8 cellular contexts compared by ENCODE assay signal in the genomic region with DNA sequence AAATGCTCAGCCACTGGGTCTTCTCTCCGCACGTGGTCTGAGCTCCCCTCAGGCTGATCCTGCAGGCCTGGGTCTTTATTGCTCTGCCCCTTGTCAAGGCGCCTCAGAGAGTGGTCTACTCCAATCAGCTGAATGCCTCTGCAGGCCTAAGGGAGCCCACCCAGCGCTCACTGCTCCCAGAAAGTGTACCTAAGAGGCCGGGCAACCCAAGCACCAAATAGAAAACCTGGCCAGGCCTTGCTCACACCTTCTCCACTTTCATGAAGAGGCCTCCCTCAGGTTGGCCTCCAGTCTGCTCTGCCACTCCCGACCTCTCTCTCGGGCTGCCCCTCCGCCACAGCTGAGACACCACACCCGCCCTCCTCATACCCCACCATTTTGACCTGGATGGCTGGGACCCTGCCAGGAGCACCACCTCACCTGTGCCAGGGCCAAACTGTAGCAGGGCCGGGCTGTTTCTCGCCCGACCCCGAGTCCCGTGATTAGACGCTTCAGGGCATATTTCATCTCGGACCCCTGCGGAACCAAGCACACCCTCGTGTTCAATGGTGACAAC. TPM values are rescaled to one million over a fixed set of nuclear protein-coding genes. Genes with fewer than 3 reads are reported as not detected.
A peak's percentile ranks its signal among the peaks of the same experiment; 100 is the strongest.
DNase-seq lines count a peak whose midpoint lies in the region; ATAC-seq, FAIRE-seq and TF ChIP-seq lines count a peak whose summit lies in the region.

No MANE protein-coding gene starts in this region.

- H3K27ac Mint-ChIP-seq in T-helper 2 cell treated with Interferon-gamma antibody and Interleukin-4, amounts not matched to agents 5 μg/mL and 100 μg/mL, for 36 hours, result peak overlapping the region; percentile 93
- peak overlapping the region; percentile 92 for H3K27ac Mint-ChIP-seq in activated naive CD8-positive, alpha-beta T cell

- intact Hi-C loops in kidney (cut with DNase I), result no loop called here

- peaks cover 35% of the 10 kb centered on the region for H3K36me3 Mint-ChIP-seq in T-helper 2 cell treated with Interferon-gamma antibody and Interleukin-4, amounts not matched to agents 5 μg/mL and 100 μg/mL, for 36 hours (ENCODE audit: low read depth)
- peaks cover 8% of the 10 kb centered on the region for H3K36me3 Mint-ChIP-seq in activated naive CD8-positive, alpha-beta T cell

- no peak for DNase-seq in T-helper 2 cell treated with Interferon-gamma antibody and Interleukin-4, amounts not matched to agents 5 μg/mL and 100 μg/mL, for 36 hours (ENCODE audit: low spot score)
- no peak for DNase-seq in T-helper 2 cell
- DNase-seq in kidney, result peak; percentile 82
- no peak for DNase-seq in NOMO-1 treated with DMSO at 0.1 percent for 48 hours (lab: John Stamatoyannopoulos, UW; ENCODE audit: unreplicated experiment)
- DNase-seq in left lobe of liver (ENCODE audit: low spot score), result no peak
- DNase-seq in NCI-H1105 (lab: John Stamatoyannopoulos, UW), result no peak

- no peak for FAIRE-seq in kidney (lab: Jason Lieb, UNC)

- TF ChIP-seq CTCF in kidney (IDR thresholded peaks at IDR 0.05; ENCODE audit: borderline replicate concordance, extremely low read depth, insufficient read depth), result no peak

- peaks cover 14 to 22% of the 10 kb centered on the region in 2 donors for H3K4me1 ChIP-seq in kidney (ENCODE audit: control insufficient read depth in 1 of 2, insufficient read depth in 1 of 2, low read depth in 1 of 2, low read length in 2 of 2)

- no peak for ATAC-seq in left lobe of liver

- H3K9ac ChIP-seq in kidney (ENCODE audit: low read length in 2 of 2), result peak overlapping the region in 1 of 2 donors; percentile 73

- H3K36me3 ChIP-seq in kidney (ENCODE audit: control insufficient read depth in 1 of 2, insufficient read depth in 2 of 2, low read length in 2 of 2), result peaks cover 3 to 13% of the 10 kb centered on the region in 2 donors

- H3K4me3 ChIP-seq in kidney (ENCODE audit: low read length in 2 of 2), result peak overlapping the region; percentile 68 to 93

- H3K27ac ChIP-seq in kidney (ENCODE audit: low read depth in 2 of 2, low read length in 2 of 2) (no peak overlapping the region), temporal lobe (ENCODE audit: low read depth, low read length) (peak overlapping the region; percentile 86)

- H3K4me1 Mint-ChIP-seq in T-helper 2 cell treated with Interferon-gamma antibody and Interleukin-4, amounts not matched to agents 5 μg/mL and 100 μg/mL, for 36 hours (ENCODE audit: low read depth), result peaks cover 20% of the 10 kb centered on the region
- H3K4me1 Mint-ChIP-seq in activated naive CD8-positive, alpha-beta T cell (ENCODE audit: low read depth), result peaks cover 22% of the 10 kb centered on the region

- H3K27me3 Mint-ChIP-seq in T-helper 2 cell treated with Interferon-gamma antibody and Interleukin-4, amounts not matched to agents 5 μg/mL and 100 μg/mL, for 36 hours (ENCODE audit: low read depth), result no peaks in the 10 kb centered on the region
- no peaks in the 10 kb centered on the region for H3K27me3 Mint-ChIP-seq in activated naive CD8-positive, alpha-beta T cell

- H3K9me3 Mint-ChIP-seq in T-helper 2 cell treated with Interferon-gamma antibody and Interleukin-4, amounts not matched to agents 5 μg/mL and 100 μg/mL, for 36 hours, result no peaks in the 10 kb centered on the region
- no peaks in the 10 kb centered on the region for H3K9me3 Mint-ChIP-seq in activated naive CD8-positive, alpha-beta T cell (ENCODE audit: low read depth)

- H3K4me3 Mint-ChIP-seq in T-helper 2 cell treated with Interferon-gamma antibody and Interleukin-4, amounts not matched to agents 5 μg/mL and 100 μg/mL, for 36 hours, result peak overlapping the region; percentile 92
- H3K4me3 Mint-ChIP-seq in activated naive CD8-positive, alpha-beta T cell, result peak overlapping the region; percentile 95

- no peaks in the 10 kb centered on the region for H3K9me3 ChIP-seq in kidney (ENCODE audit: control insufficient read depth in 1 of 2, low read length in 2 of 2)

RNA-seq across cellular contexts. Expression of gene MYBBP1A, which starts 0.7 kb away (rescaled TPM):
- total RNA-seq in kidney, result 51.6 TPM
- polyA plus RNA-seq in kidney (ENCODE audit: insufficient read depth, low read depth, low replicate concordance), result 11.9 TPM
- 16.2 TPM for total RNA-seq in temporal lobe
- total RNA-seq in left lobe of liver, result 18.5 TPM

RNA-seq across cellular contexts. Expression of gene GGT6, which starts 5.9 kb away (rescaled TPM):
- total RNA-seq in kidney (16.8 TPM), temporal lobe (not detected), left lobe of liver (0.35 TPM)
- polyA plus RNA-seq in kidney (ENCODE audit: insufficient read depth, low read depth, low replicate concordance), result 51.4 TPM

RNA-seq across cellular contexts. Expression of gene SMTNL2, which starts 29.8 kb away (rescaled TPM):
- total RNA-seq in kidney, result 25.6 TPM
- 58.1 TPM for polyA plus RNA-seq in kidney (ENCODE audit: insufficient read depth, low read depth, low replicate concordance)
- total RNA-seq in temporal lobe, result 2.5 TPM
- not detected for total RNA-seq in left lobe of liver

RNA-seq across cellular contexts. Expression of gene SPNS2, which starts 55.8 kb away (rescaled TPM):
- total RNA-seq in kidney (60.5 TPM), temporal lobe (7.9 TPM), left lobe of liver (11.4 TPM)
- polyA plus RNA-seq in kidney (ENCODE audit: insufficient read depth, low read depth, low replicate concordance), result 75.1 TPM

Comparison
In these comparisons a context has a peak if more than half of its experiments do, and no peak if none do; other contexts are left out.
1. RNA of gene GGT6, which starts 5.9 kb away (total RNA-seq): 16.8 TPM in kidney (single experiment); 0.35 TPM in left lobe of liver (single experiment) and not detected in temporal lobe (single experiment); every median in the first group is over 10 times any median in the second.